Comparison of ENCODE assay signal across 16 cellular contexts in the genomic region with DNA sequence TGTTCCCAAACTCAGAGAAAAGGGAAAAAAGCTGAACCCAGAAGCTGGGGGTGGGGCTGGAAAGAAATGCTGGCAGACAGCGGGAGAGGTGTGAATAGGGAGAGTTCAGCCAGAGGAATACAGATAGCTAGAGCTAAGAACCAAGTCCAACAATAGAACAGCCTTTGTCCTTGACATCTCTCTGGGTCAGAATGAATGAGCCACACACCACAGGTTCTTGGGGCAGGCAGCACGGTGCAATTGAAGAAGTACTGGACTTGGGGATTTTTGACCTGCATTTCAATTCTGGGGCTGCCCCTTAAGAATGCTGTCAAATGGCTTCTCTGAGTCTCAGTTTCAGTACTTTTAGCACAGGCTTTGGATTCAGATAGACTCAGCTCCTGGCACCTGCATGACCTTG. TPM values are rescaled to one million over a fixed set of nuclear protein-coding genes. Genes with fewer than 3 reads are reported as not detected.
DNase-seq lines count a peak whose midpoint lies in the region; ATAC-seq and TF ChIP-seq lines count a peak whose summit lies in the region.
"Had no signal": no experiment of that assay in that cellular context is flagged by ENCODE, and none has a peak within 500 bp of the region (broad histone marks: within the 10 kb centered on the region; RNA-seq: fewer than 3 reads in every experiment).

No MANE protein-coding gene starts in this region.

- H3K36me3 ChIP-seq in neural progenitor cell (no peaks in the 10 kb centered on the region), HAP-1 (replicated peaks) (no peaks in the 10 kb centered on the region)
- H3K36me3 ChIP-seq: upper lobe of right lung had no signal

- H3K4me2 ChIP-seq in neural progenitor cell: peak overlapping the region; percentile 43

- no peak overlapping the region for H3K4me3 Mint-ChIP-seq in neural progenitor cell
- H3K4me3 Mint-ChIP-seq: activated CD4-positive, alpha-beta T cell treated with anti-CD3 and anti-CD28 coated beads, Interleukin-2, amount 10 ng/mL, durations not matched to agents 7 days and 5 days; HFFc6 had no signal

- peaks cover 13% of the 10 kb centered on the region for H3K9me3 Mint-ChIP-seq in neural progenitor cell
- H3K9me3 Mint-ChIP-seq: activated CD4-positive, alpha-beta T cell treated with anti-CD3 and anti-CD28 coated beads, Interleukin-2, amount 10 ng/mL, durations not matched to agents 7 days and 5 days had no signal

- in situ Hi-C loops in GM13977 (cut with MboI; ENCODE audit: low pct_unique_long_range_greater_than_20kb, low sequenced_read_pairs, unreplicated experiment): no loop called here
- in situ Hi-C loops in HAP-1 (cut with MboI; ENCODE audit: low sequenced_read_pairs): no loop called here

- H3K79me2 ChIP-seq in neural progenitor cell (ENCODE audit: low read depth): peaks cover 8% of the 10 kb centered on the region

- H3K9me3 ChIP-seq in neural progenitor cell (ENCODE audit: low read depth) (no peaks in the 10 kb centered on the region), HAP-1 (no peaks in the 10 kb centered on the region)
- H3K9me3 ChIP-seq: upper lobe of right lung had no signal

- H3K27me3 Mint-ChIP-seq in neural progenitor cell (ENCODE audit: insufficient read depth, low read depth): no peaks in the 10 kb centered on the region
- H3K27me3 Mint-ChIP-seq: activated CD4-positive, alpha-beta T cell treated with anti-CD3 and anti-CD28 coated beads, Interleukin-2, amount 10 ng/mL, durations not matched to agents 7 days and 5 days had no signal

- H3K27ac Mint-ChIP-seq in neural progenitor cell: peak overlapping the region; percentile 92
- H3K27ac Mint-ChIP-seq: activated CD4-positive, alpha-beta T cell treated with anti-CD3 and anti-CD28 coated beads, Interleukin-2, amount 10 ng/mL, durations not matched to agents 7 days and 5 days; HFFc6 had no signal

- no peak overlapping the region for H3K9ac ChIP-seq in neural progenitor cell

- intact Hi-C loops in Right ventricle myocardium superior (cut with DNase I): no loop called here

- no peaks in the 10 kb centered on the region for H3K27me3 ChIP-seq in neural progenitor cell
- no peaks in the 10 kb centered on the region for H3K27me3 ChIP-seq in HAP-1 (ENCODE audit: low read depth)
- H3K27me3 ChIP-seq: upper lobe of right lung had no signal

- H3K36me3 Mint-ChIP-seq in neural progenitor cell: peaks cover 8% of the 10 kb centered on the region

- TF ChIP-seq CTCF in GM13977 (IDR thresholded peaks at IDR 0.05; ENCODE audit: extremely low read depth, insufficient read depth, missing control alignments) (no peak), neural progenitor cell (IDR thresholded peaks at IDR 0.05) (no peak)

- ATAC-seq in HG02588 (IDR thresholded peaks at IDR 0.05; ENCODE audit: unreplicated experiment): peak; percentile 68
- ATAC-seq in Right ventricle myocardium superior (ENCODE audit: poor library complexity): peak; percentile 94
- ATAC-seq: foreskin keratinocyte, left colon, upper lobe of right lung had no signal

- H3K4me1 Mint-ChIP-seq in neural progenitor cell: peaks cover 26% of the 10 kb centered on the region

- H3K27ac ChIP-seq in neural progenitor cell: no peak overlapping the region
- H3K27ac ChIP-seq: foreskin keratinocyte, upper lobe of right lung had no signal

- no peak overlapping the region for H2AFZ ChIP-seq in neural progenitor cell (replicated peaks)

- H3K4me3 ChIP-seq in neural progenitor cell (no peak overlapping the region), HAP-1 (no peak overlapping the region)
- H3K4me3 ChIP-seq: upper lobe of right lung had no signal

- DNase-seq in GM13977 (ENCODE audit: low spot score): peak; percentile 47
- no peak for DNase-seq in Right ventricle myocardium superior
- DNase-seq in neural progenitor cell (ENCODE audit: low spot score): no peak
- no peak for DNase-seq in HAP-1 (ENCODE audit: low spot score in 2 of 2)
- DNase-seq in C1 segment of cervical spinal cord (lab: John Stamatoyannopoulos, UW): no peak
- no peak for DNase-seq in NCI-H1436 (lab: John Stamatoyannopoulos, UW)
- DNase-seq: activated CD4-positive, alpha-beta T cell treated with anti-CD3 and anti-CD28 coated beads, Interleukin-2, amount 10 ng/mL, durations not matched to agents 7 days and 5 days; DMS79; foreskin keratinocyte; HFFc6; left colon; NCI-H187 treated with DMSO at 0.1 percent for 48 hours; nucleus accumbens; upper lobe of right lung had no signal

- H3F3A ChIP-seq in neural progenitor cell (ENCODE audit: low read depth): peaks cover 15% of the 10 kb centered on the region

- peaks cover 15% of the 10 kb centered on the region for H4K20me1 ChIP-seq in neural progenitor cell (ENCODE audit: low read depth)

- H3K4me1 ChIP-seq in neural progenitor cell: peaks cover 25% of the 10 kb centered on the region
- H3K4me1 ChIP-seq in HAP-1: peaks cover 21% of the 10 kb centered on the region
- H3K4me1 ChIP-seq: foreskin keratinocyte, upper lobe of right lung had no signal

RNA-seq across cellular contexts. Expression of a gene that starts 13.4 kb away (rescaled TPM):
- total RNA-seq in Right ventricle myocardium superior: 465 TPM
- 10.4 and 15.8 TPM in 2 replicates for total RNA-seq in neural progenitor cell (ENCODE audit: low replicate concordance)

RNA-seq across cellular contexts. Expression of a gene that starts 23.5 kb away (rescaled TPM):
- total RNA-seq in Right ventricle myocardium superior (1.9 TPM), neural progenitor cell (ENCODE audit: low replicate concordance) (not detected in 2 replicates)
- total RNA-seq: foreskin keratinocyte, HFFc6, NCI-H460 had no signal

RNA-seq across cellular contexts. Expression of a gene that starts 51.1 kb away (rescaled TPM):
- 15.0 TPM for total RNA-seq in Right ventricle myocardium superior
- 3.8 and 6.0 TPM in 2 replicates for total RNA-seq in neural progenitor cell (ENCODE audit: low replicate concordance)

Comparison
In these comparisons a context has a peak if more than half of its experiments do, and no peak if none do; other contexts are left out.
1. RNA of a gene that starts 13.4 kb away (total RNA-seq): 465 TPM in Right ventricle myocardium superior (single experiment); 10.4 to 15.8 TPM in neural progenitor cell; every median in the first group is over 10 times any median in the second.